ENCODE assay signal across 6 cellular contexts in genomic region chr6:44314657-44315056, GRCh38. TPM values are rescaled to one million over a fixed set of nuclear protein-coding genes. Genes with fewer than 3 reads are reported as not detected.
"Had no signal": no experiment of that assay in that cellular context is flagged by ENCODE, and none has a peak within 500 bp of the region (broad histone marks: within the 10 kb centered on the region; RNA-seq: fewer than 3 reads in every experiment).

No MANE protein-coding gene starts in this region.

RNA-seq across cellular contexts. Expression of gene SPATS1, which starts 27.8 kb away (rescaled TPM):
- total RNA-seq: GM23248, H4, H7, HepG2, HFFc6, HT1080 had no signal

RNA-seq across cellular contexts. Expression of gene TMEM151B, which starts 44.4 kb away (rescaled TPM):
- total RNA-seq: GM23248, HepG2, HFFc6, HT1080 had no signal
